In the genomic region with DNA sequence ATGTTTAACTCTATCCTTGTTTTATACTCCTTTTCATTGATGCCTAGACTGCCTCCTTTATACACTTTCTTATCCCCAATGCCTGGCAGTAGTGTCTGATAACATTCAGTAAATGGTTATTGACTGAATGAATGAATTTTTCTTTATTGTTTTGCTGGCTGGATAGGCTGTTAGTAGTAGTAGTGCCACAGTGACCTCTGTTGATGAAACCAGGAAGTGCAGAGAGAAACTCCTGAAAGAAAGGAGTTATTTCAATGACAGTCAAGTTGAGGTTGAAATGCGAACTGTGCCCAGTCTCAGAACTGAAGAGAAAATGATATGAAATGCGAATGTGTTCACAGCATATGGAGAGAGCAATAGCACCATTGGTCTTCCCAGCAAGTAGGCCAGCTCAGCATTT, we compare ENCODE assay signal across 2 cellular contexts.
TF ChIP-seq lines count a peak whose summit lies in the region.

No MANE protein-coding gene starts in this region.

TF ChIP-seq in A549, 52 proteins besides CTCF, POLR2A, EP300 and RAD21 (continued from another document):
- TF ChIP-seq FOSL2 (IDR thresholded peaks at IDR 0.05): no peak
- no peak for TF ChIP-seq FOSL2 (CRISPR knock-in tag; IDR thresholded peaks at IDR 0.05)
- TF ChIP-seq, protein P1, sequence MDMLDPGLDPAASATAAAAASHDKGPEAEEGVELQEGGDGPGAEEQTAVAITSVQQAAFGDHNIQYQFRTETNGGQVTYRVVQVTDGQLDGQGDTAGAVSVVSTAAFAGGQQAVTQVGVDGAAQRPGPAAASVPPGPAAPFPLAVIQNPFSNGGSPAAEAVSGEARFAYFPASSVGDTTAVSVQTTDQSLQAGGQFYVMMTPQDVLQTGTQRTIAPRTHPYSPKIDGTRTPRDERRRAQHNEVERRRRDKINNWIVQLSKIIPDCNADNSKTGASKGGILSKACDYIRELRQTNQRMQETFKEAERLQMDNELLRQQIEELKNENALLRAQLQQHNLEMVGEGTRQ (IDR thresholded peaks at IDR 0.05): no peak
- TF ChIP-seq, protein P2, sequence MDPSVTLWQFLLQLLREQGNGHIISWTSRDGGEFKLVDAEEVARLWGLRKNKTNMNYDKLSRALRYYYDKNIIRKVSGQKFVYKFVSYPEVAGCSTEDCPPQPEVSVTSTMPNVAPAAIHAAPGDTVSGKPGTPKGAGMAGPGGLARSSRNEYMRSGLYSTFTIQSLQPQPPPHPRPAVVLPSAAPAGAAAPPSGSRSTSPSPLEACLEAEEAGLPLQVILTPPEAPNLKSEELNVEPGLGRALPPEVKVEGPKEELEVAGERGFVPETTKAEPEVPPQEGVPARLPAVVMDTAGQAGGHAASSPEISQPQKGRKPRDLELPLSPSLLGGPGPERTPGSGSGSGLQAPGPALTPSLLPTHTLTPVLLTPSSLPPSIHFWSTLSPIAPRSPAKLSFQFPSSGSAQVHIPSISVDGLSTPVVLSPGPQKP (IDR thresholded peaks at IDR 0.05; ENCODE audit: low read depth, low read length): no peak
- no peak for TF ChIP-seq MAFK (IDR thresholded peaks at IDR 0.05; ENCODE audit: partially characterized antibody)

TF ChIP-seq in SK-N-SH treated with all-trans-retinoic acid at 6 μM for 48 hours, 23 proteins besides CTCF, POLR2A, EP300 and RAD21 (continued from another document):
- TF ChIP-seq, protein P3, sequence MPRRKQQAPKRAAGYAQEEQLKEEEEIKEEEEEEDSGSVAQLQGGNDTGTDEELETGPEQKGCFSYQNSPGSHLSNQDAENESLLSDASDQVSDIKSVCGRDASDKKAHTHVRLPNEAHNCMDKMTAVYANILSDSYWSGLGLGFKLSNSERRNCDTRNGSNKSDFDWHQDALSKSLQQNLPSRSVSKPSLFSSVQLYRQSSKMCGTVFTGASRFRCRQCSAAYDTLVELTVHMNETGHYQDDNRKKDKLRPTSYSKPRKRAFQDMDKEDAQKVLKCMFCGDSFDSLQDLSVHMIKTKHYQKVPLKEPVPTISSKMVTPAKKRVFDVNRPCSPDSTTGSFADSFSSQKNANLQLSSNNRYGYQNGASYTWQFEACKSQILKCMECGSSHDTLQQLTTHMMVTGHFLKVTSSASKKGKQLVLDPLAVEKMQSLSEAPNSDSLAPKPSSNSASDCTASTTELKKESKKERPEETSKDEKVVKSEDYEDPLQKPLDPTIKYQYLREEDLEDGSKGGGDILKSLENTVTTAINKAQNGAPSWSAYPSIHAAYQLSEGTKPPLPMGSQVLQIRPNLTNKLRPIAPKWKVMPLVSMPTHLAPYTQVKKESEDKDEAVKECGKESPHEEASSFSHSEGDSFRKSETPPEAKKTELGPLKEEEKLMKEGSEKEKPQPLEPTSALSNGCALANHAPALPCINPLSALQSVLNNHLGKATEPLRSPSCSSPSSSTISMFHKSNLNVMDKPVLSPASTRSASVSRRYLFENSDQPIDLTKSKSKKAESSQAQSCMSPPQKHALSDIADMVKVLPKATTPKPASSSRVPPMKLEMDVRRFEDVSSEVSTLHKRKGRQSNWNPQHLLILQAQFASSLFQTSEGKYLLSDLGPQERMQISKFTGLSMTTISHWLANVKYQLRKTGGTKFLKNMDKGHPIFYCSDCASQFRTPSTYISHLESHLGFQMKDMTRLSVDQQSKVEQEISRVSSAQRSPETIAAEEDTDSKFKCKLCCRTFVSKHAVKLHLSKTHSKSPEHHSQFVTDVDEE (CRISPR knock-in tag; IDR thresholded peaks at IDR 0.05): no peak
- TF ChIP-seq ARNTL (CRISPR knock-in tag; IDR thresholded peaks at IDR 0.05; ENCODE audit: borderline replicate concordance, low read depth): no peak
